8 cellular contexts compared by ENCODE assay signal in genomic region chr14:72904840-72905561, GRCh38. TPM values are rescaled to one million over a fixed set of nuclear protein-coding genes. Genes with fewer than 3 reads are reported as not detected.
DNase-seq lines count a peak whose midpoint lies in the region; ATAC-seq and TF ChIP-seq lines count a peak whose summit lies in the region.

No MANE protein-coding gene starts in this region.

- H3K36me3 ChIP-seq in HEK293 (ENCODE audit: control insufficient read depth in 2 of 2, insufficient read depth in 1 of 2, low read length in 2 of 2) (no peaks in the 10 kb centered on the region), endodermal cell (ENCODE audit: control insufficient read depth, insufficient read depth, low read length) (no peaks in the 10 kb centered on the region), suprapubic skin (no peaks in the 10 kb centered on the region)

- H3K27ac ChIP-seq in C4-2B = no peak overlapping the region
- no peak overlapping the region for H3K27ac ChIP-seq in HEK293 (ENCODE audit: extremely low read depth, low read depth, low read length)
- H3K27ac ChIP-seq in endodermal cell (ENCODE audit: low read depth, low read length) = no peak overlapping the region
- no peak overlapping the region for H3K27ac ChIP-seq in suprapubic skin

- H3K27ac Mint-ChIP-seq in endodermal cell = no peak overlapping the region

- CTCF ChIA-PET in HEK293 (lab: Yijun Ruan, JAX) = interaction anchor here (0.6 to 7.5 kb wide), 24 partner anchors 9 to 1806 kb away, joined by 3 to 158 read pairs (median 4); partner anchors contain the start of gene DPF3

- H3K4me1 ChIP-seq in HEK293 (ENCODE audit: control insufficient read depth, insufficient read depth, low read length) (peaks cover 4% of the 10 kb centered on the region; the same call in 1 of the 2 replicates), endodermal cell (ENCODE audit: control insufficient read depth, insufficient read depth, low read length) (peaks cover 3% of the 10 kb centered on the region), suprapubic skin (peaks cover 15% of the 10 kb centered on the region)

- peak; percentile 95 for TF ChIP-seq CTCF in C4-2B (conservative IDR thresholded peaks at IDR 0.05)
- TF ChIP-seq CTCF in HEK293 (tag by site-specific recombination; IDR thresholded peaks at IDR 0.05) = peak; percentile 47; the same call in 1 of the 2 replicates
- peak; percentile 97 for TF ChIP-seq CTCF in endodermal cell (conservative IDR thresholded peaks at IDR 0.05)
- TF ChIP-seq CTCF in suprapubic skin (IDR thresholded peaks at IDR 0.05) = peak; percentile 90 to 91

- WGBS in endodermal cell (ENCODE audit: insufficient coverage in 1 of 2, insufficient read length in 1 of 2), 2 experiments = 31 to 32% methylated on average over 5 of the region's 5 CpGs
- 27% methylated on average over 5 of the region's 5 CpGs for WGBS in suprapubic skin

- H3K4me1 Mint-ChIP-seq in endodermal cell = peaks cover 20% of the 10 kb centered on the region

- H3K4me3 ChIP-seq in HEK293 (ENCODE audit: low read depth, low read length) (no peak overlapping the region), endodermal cell (ENCODE audit: low read length) (no peak overlapping the region), suprapubic skin (no peak overlapping the region)

- no peaks in the 10 kb centered on the region for H3K9me3 ChIP-seq in HEK293 (ENCODE audit: control insufficient read depth, insufficient read depth, low read depth, low read length)
- H3K9me3 ChIP-seq in endodermal cell (ENCODE audit: control insufficient read depth, low read length) = no peaks in the 10 kb centered on the region
- no peaks in the 10 kb centered on the region for H3K9me3 ChIP-seq in suprapubic skin

- POLR2A ChIA-PET in HEK293 (lab: Yijun Ruan, JAX) = no interaction called here

- H3K27me3 Mint-ChIP-seq in endodermal cell (ENCODE audit: insufficient read depth) = peaks cover 2% of the 10 kb centered on the region

- TF ChIP-seq POLR2A in suprapubic skin (IDR thresholded peaks at IDR 0.05) = no peak

- no peak for TF ChIP-seq EP300 in suprapubic skin (IDR thresholded peaks at IDR 0.05)

- no peak for ATAC-seq in GM21723 (IDR thresholded peaks at IDR 0.05; ENCODE audit: unreplicated experiment)

- no peaks in the 10 kb centered on the region for H3K36me3 Mint-ChIP-seq in endodermal cell (ENCODE audit: low read depth)

- peak; percentile 64 to 79 for DNase-seq in NOMO-1 (lab: John Stamatoyannopoulos, UW; ENCODE audit: unreplicated experiment in 2 of 2)
- DNase-seq in activated CD8-positive, alpha-beta memory T cell treated with anti-CD3 and anti-CD28 coated beads for 24 hours = peak; percentile 78
- DNase-seq in endodermal cell = peak; percentile 83
- DNase-seq in mucosa of gallbladder (ENCODE audit: low spot score) = peak; percentile 68
- DNase-seq in suprapubic skin (ENCODE audit: low spot score in 2 of 2) = peak in 1 of 2 donors; percentile 71

- no peaks in the 10 kb centered on the region for H3K9me3 Mint-ChIP-seq in endodermal cell

- H3K4me3 Mint-ChIP-seq in endodermal cell = no peak overlapping the region

- H3K27me3 ChIP-seq in endodermal cell (ENCODE audit: control insufficient read depth, insufficient read depth, low read length, poor library complexity, severe bottlenecking) (peaks cover 7% of the 10 kb centered on the region), suprapubic skin (no peaks in the 10 kb centered on the region)

- H3K9ac ChIP-seq in endodermal cell (ENCODE audit: extremely low read depth, low read length, poor library complexity, severe bottlenecking) = no peak overlapping the region

TF ChIP-seq in HEK293, 187 proteins besides CTCF, POLR2A, EP300 and RAD21:
- TF ChIP-seq ZNF660 (tag by site-specific recombination; IDR thresholded peaks at IDR 0.05) (peak; percentile 70; the same call in 1 of the 2 replicates), ZNF654 (tag by site-specific recombination; IDR thresholded peaks at IDR 0.05; ENCODE audit: low read depth) (peak; percentile 88), ZBTB8A (tag by site-specific recombination; IDR thresholded peaks at IDR 0.05) (peak; percentile 81), ZNF394 (tag by site-specific recombination; IDR thresholded peaks at IDR 0.05; ENCODE audit: borderline replicate concordance) (no peak), TCF7L2 (IDR thresholded peaks at IDR 0.05; ENCODE audit: borderline replicate concordance, low read depth, low read length) (no peak), ZNF24 (tag by site-specific recombination; IDR thresholded peaks at IDR 0.05) (no peak)

RNA-seq across cellular contexts. Expression of gene DPF3, which starts 11.1 kb away (rescaled TPM):
- total RNA-seq in endodermal cell = not detected
- 3.5 TPM for polyA plus RNA-seq in endodermal cell (2013, experiment 1 of 2)
- polyA plus RNA-seq in endodermal cell (2013, experiment 2 of 2) = 3.9 TPM
- total RNA-seq in mucosa of gallbladder = 4.5 TPM
- total RNA-seq in suprapubic skin = 1 to 10 TPM in 2 of 4 donors, under 1 TPM in 2; 0.39 to 3.4 (median 1.6) TPM

RNA-seq across cellular contexts. Expression of gene DCAF4, which starts 21.3 kb away (rescaled TPM):
- total RNA-seq in endodermal cell = 10 to 100 TPM; 16.4 to 17.7 TPM
- 9.4 TPM for polyA plus RNA-seq in endodermal cell (2013, experiment 1 of 2)
- polyA plus RNA-seq in endodermal cell (2013, experiment 2 of 2) = 8.2 TPM
- 14.7 TPM for total RNA-seq in mucosa of gallbladder
- 10 to 100 TPM; 52.0 to 64.7 (median 55.3) TPM for total RNA-seq in suprapubic skin

Comparison
In these comparisons a context has a peak if more than half of its experiments do, and no peak if none do; other contexts are left out.
1. CTCF ChIP-seq: peak in every context shown above with its lines; median percentile 97 in endodermal cell; 95 in C4-2B; 90 in suprapubic skin; 47 in HEK293.